13 cellular contexts compared by ENCODE assay signal in genomic region chr16:73033271-73033998, GRCh38. TPM values are rescaled to one million over a fixed set of nuclear protein-coding genes. Genes with fewer than 3 reads are reported as not detected.
DNase-seq lines count a peak whose midpoint lies in the region; ATAC-seq and TF ChIP-seq lines count a peak whose summit lies in the region.
"Had no signal": no experiment of that assay in that cellular context is flagged by ENCODE, and none has a peak within 500 bp of the region (broad histone marks: within the 10 kb centered on the region; RNA-seq: fewer than 3 reads in every experiment).

No MANE protein-coding gene starts in this region.

- no peaks in the 10 kb centered on the region for H3K36me3 ChIP-seq in ES-I3 (ENCODE audit: insufficient read depth, low read length)
- H3K36me3 ChIP-seq in iPS-15b (ENCODE audit: control insufficient read depth, insufficient read depth, low read length), result no peaks in the 10 kb centered on the region
- H3K36me3 ChIP-seq in gastrocnemius medialis, result no peaks in the 10 kb centered on the region
- H3K36me3 ChIP-seq: upper lobe of right lung had no signal

- H3K27me3 ChIP-seq in iPS-15b (ENCODE audit: control insufficient read depth, insufficient read depth, low read length) (peaks cover 83% of the 10 kb centered on the region), gastrocnemius medialis (no peaks in the 10 kb centered on the region)
- H3K27me3 ChIP-seq: upper lobe of right lung had no signal

- H3K9ac ChIP-seq in ES-I3 (ENCODE audit: low read depth, low read length) (peak overlapping the region; percentile 25; the same call in 1 of the 2 replicates), iPS-15b (ENCODE audit: low read depth, low read length) (no peak overlapping the region)

- no peak for TF ChIP-seq POLR2A in gastrocnemius medialis (IDR thresholded peaks at IDR 0.05)
- TF ChIP-seq POLR2A in GM18505 (IDR thresholded peaks at IDR 0.05; ENCODE audit: borderline replicate concordance, extremely low read depth, insufficient read depth, insufficient read length), result no peak

- peak; percentile 44 to 55 for ATAC-seq in gastrocnemius medialis
- ATAC-seq in GM18505 (IDR thresholded peaks at IDR 0.05; ENCODE audit: unreplicated experiment), result no peak
- no peak for ATAC-seq in GM19397 (IDR thresholded peaks at IDR 0.05; ENCODE audit: unreplicated experiment)
- ATAC-seq in GM18517 (IDR thresholded peaks at IDR 0.05; ENCODE audit: unreplicated experiment), result no peak
- ATAC-seq in HG03354 (IDR thresholded peaks at IDR 0.05; ENCODE audit: poor library complexity, severe bottlenecking, unreplicated experiment), result no peak
- ATAC-seq: SK-N-SH treated with all-trans-retinoic acid at 6 μM for 48 hours, upper lobe of right lung had no signal

- no peak for TF ChIP-seq CTCF in gastrocnemius medialis (IDR thresholded peaks at IDR 0.05 in 4 of 5, conservative IDR thresholded peaks at IDR 0.05 in 1 of 5)

- H3K9me3 ChIP-seq in ES-I3 (ENCODE audit: control insufficient read depth, insufficient read depth, low read length), result no peaks in the 10 kb centered on the region
- H3K9me3 ChIP-seq in iPS-15b (ENCODE audit: control insufficient read depth, insufficient read depth, low read length), result no peaks in the 10 kb centered on the region
- no peaks in the 10 kb centered on the region for H3K9me3 ChIP-seq in gastrocnemius medialis
- H3K9me3 ChIP-seq: upper lobe of right lung had no signal

- H3K4me1 ChIP-seq in ES-I3 (ENCODE audit: insufficient read depth, low read length) (peaks cover 56% of the 10 kb centered on the region), iPS-15b (ENCODE audit: control insufficient read depth, insufficient read depth, low read length) (peaks cover 40% of the 10 kb centered on the region), gastrocnemius medialis (peaks cover 67 to 96% of the 10 kb centered on the region in 2 donors)

- peak; percentile 63 to 80 for DNase-seq in NCI-H524 (lab: John Stamatoyannopoulos, UW)
- peak in 1 of 2 donors; percentile 67 for DNase-seq in gastrocnemius medialis
- DNase-seq: activated naive CD4-positive, alpha-beta T cell treated with Interleukin-2 at 50 U/mL for 16 hours; cerebellar nuclear complex; left ventricle myocardium superior; upper lobe of right lung had no signal

- in situ Hi-C loops in gastrocnemius medialis (cut with MboI; ENCODE audit: low sequenced_read_pairs in 4 of 4), result no loop called here

- H3K4me3 ChIP-seq in iPS-15b (ENCODE audit: low read depth, low read length) (peak overlapping the region; percentile 16), gastrocnemius medialis (peak overlapping the region; percentile 1 to 15 (median 12))
- H3K4me3 ChIP-seq: upper lobe of right lung had no signal

- intact Hi-C loops in gastrocnemius medialis (cut with DNase I; ENCODE audit: low total_unique reads), result no loop called here

- H3K27ac ChIP-seq in gastrocnemius medialis, result peak overlapping the region; percentile 76 to 99 (median 80)
- H3K27ac ChIP-seq: upper lobe of right lung had no signal

RNA-seq across cellular contexts. Expression of gene ZFHX3, which starts 14.5 kb away (rescaled TPM):
- 10 to 100 TPM; 14.0 to 28.5 (median 27.3) TPM for total RNA-seq in gastrocnemius medialis

Comparison
In these comparisons a context has a peak if more than half of its experiments do, and no peak if none do; other contexts are left out.
1. ATAC-seq: peak in gastrocnemius medialis (2 of 2); none in GM18505 (single experiment), GM19397 (single experiment), GM18517 (single experiment) and HG03354 (single experiment).